Comparison of ENCODE assay signal across 9 cellular contexts in the genomic region with DNA sequence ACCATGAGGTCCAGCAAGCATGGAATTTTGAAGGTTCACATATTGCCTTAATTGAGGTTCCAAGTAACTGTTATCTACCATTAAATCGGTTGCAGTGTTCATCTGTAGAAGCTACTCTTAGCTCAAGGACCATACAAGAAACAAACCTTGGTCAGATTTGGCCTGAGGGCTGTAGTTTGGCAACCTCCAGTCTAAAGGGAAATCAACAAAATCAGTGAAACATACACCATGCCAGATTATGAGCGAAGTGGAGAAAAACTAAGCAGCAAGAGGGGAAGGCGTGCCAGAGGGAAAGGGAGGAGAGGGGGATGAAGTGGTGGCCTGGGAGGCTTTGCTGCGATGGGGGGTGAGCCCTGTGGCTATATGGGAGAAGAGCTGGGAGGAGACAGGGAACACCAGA.
"Had no signal": no experiment of that assay in that cellular context is flagged by ENCODE, and none has a peak within 500 bp of the region (broad histone marks: within the 10 kb centered on the region; RNA-seq: fewer than 3 reads in every experiment).

No MANE protein-coding gene starts in this region.

- H3K4me1 Mint-ChIP-seq: IgD-negative memory B cell had no signal

- H3K27ac Mint-ChIP-seq: GM23338 had no signal

- H3K4me3 ChIP-seq: GM23338, HAP-1 had no signal

- H3K9me3 Mint-ChIP-seq: GM23338, IgD-negative memory B cell had no signal

- ATAC-seq: GM23338, HCT116, HepG2 had no signal

- H3K36me3 Mint-ChIP-seq: IgD-negative memory B cell had no signal

- H3K4me3 Mint-ChIP-seq: GM23338, IgD-negative memory B cell had no signal

- DNase-seq: H7, KBM-7 had no signal

- H3K36me3 ChIP-seq: HAP-1 had no signal

- H3K9ac ChIP-seq: KMS-11 had no signal

- H3K27ac ChIP-seq: KMS-11 had no signal

- H3K9me3 ChIP-seq: HAP-1 had no signal

- FAIRE-seq: H1, HepG2 had no signal

- H3K27me3 Mint-ChIP-seq: IgD-negative memory B cell had no signal
